Comparison of ENCODE assay signal across 2 cellular contexts in genomic region chr4:145481942-145482208, GRCh38.
TF ChIP-seq lines count a peak whose summit lies in the region.

No MANE protein-coding gene starts in this region.

TF ChIP-seq in IMR-90, 13 proteins besides CTCF, POLR2A, EP300 and RAD21 (continued from another document):
- TF ChIP-seq USF2 (IDR thresholded peaks at IDR 0.05; ENCODE audit: low read depth, low read length): no peak
- TF ChIP-seq MAFK (IDR thresholded peaks at IDR 0.05; ENCODE audit: low read depth, low read length): no peak
- TF ChIP-seq BHLHE40 (IDR thresholded peaks at IDR 0.05; ENCODE audit: low read depth, low read length): no peak
- TF ChIP-seq FOS (IDR thresholded peaks at IDR 0.05; ENCODE audit: low read depth, low read length): no peak
- TF ChIP-seq MXI1 (IDR thresholded peaks at IDR 0.05; ENCODE audit: borderline replicate concordance, low read depth, low read length): no peak
- TF ChIP-seq CHD1 (IDR thresholded peaks at IDR 0.05; ENCODE audit: low read depth, low read length): no peak
- TF ChIP-seq ELK1 (IDR thresholded peaks at IDR 0.05; ENCODE audit: borderline replicate concordance, low read depth, low read length): no peak

TF ChIP-seq in endothelial cell of umbilical vein, 7 proteins besides CTCF, POLR2A, EP300 and RAD21 (continued from another document):
- no peak for TF ChIP-seq MAX (IDR thresholded peaks at IDR 0.05; ENCODE audit: insufficient read depth, insufficient read length)
- TF ChIP-seq MYC (IDR thresholded peaks at IDR 0.05; ENCODE audit: low read depth, low read length): no peak
- TF ChIP-seq GATA2 (IDR thresholded peaks at IDR 0.05; ENCODE audit: insufficient read depth, insufficient read length, low read depth, low read length): no peak
- no peak for TF ChIP-seq JUN (IDR thresholded peaks at IDR 0.05; ENCODE audit: borderline replicate concordance, insufficient read depth, insufficient read length, low read depth)
- TF ChIP-seq POLR2AphosphoS5 (IDR thresholded peaks at IDR 0.05; ENCODE audit: insufficient read depth, low read depth, low read length): no peak
- TF ChIP-seq EZH2 (IDR thresholded peaks at IDR 0.05; ENCODE audit: borderline replicate concordance, low read depth, low read length, severe bottlenecking): no peak
